ENCODE assay signal across 22 cellular contexts in genomic region chr4:144670776-144671175, GRCh38. TPM values are rescaled to one million over a fixed set of nuclear protein-coding genes. Genes with fewer than 3 reads are reported as not detected.
A peak's percentile ranks its signal among the peaks of the same experiment; 100 is the strongest.
DNase-seq lines count a peak whose midpoint lies in the region; ATAC-seq, FAIRE-seq and TF ChIP-seq lines count a peak whose summit lies in the region.
"Had no signal": no experiment of that assay in that cellular context is flagged by ENCODE, and none has a peak within 500 bp of the region (broad histone marks: within the 10 kb centered on the region; RNA-seq: fewer than 3 reads in every experiment).

No MANE protein-coding gene starts in this region.

- H2AFZ ChIP-seq in KMS-11 (ENCODE audit: low read depth) (no peak overlapping the region), keratinocyte (ENCODE audit: control insufficient read depth, low read length) (no peak overlapping the region)

- H3K9me3 ChIP-seq in WERI-Rb-1 (ENCODE audit: severe bottlenecking): no peaks in the 10 kb centered on the region
- no peaks in the 10 kb centered on the region for H3K9me3 ChIP-seq in keratinocyte (ENCODE audit: control insufficient read depth, low read depth, low read length)
- H3K9me3 ChIP-seq in CD8-positive, alpha-beta T cell (ENCODE audit: low read length): no peaks in the 10 kb centered on the region
- H3K9me3 ChIP-seq: BE2C, BLaER1, Caco-2 had no signal

- no peak for ATAC-seq in GM18519 (IDR thresholded peaks at IDR 0.05; ENCODE audit: low FRiP score, unreplicated experiment)
- no peak for ATAC-seq in CD8-positive, alpha-beta T cell

- TF ChIP-seq CTCF in KMS-11 (conservative IDR thresholded peaks at IDR 0.05; ENCODE audit: low read depth, low read length) (no peak), WERI-Rb-1 (IDR thresholded peaks at IDR 0.05; ENCODE audit: low read depth, low read length) (no peak), keratinocyte (optimal IDR thresholded peaks at IDR 0.05 in 1 of 3, IDR thresholded peaks at IDR 0.05 in 1 of 3, conservative IDR thresholded peaks at IDR 0.05 in 1 of 3; ENCODE audit: extremely low read depth in 1 of 3, insufficient read depth in 2 of 3, low read length in 3 of 3) (no peak)
- no peak for TF ChIP-seq CTCF in CD8-positive, alpha-beta T cell (IDR thresholded peaks at IDR 0.05)

- intact Hi-C loops in CD8-positive, alpha-beta T cell (cut with DNase I, micrococcal nuclease): no loop called here

- dilution Hi-C loops in keratinocyte (cut with MboI; ENCODE audit: extremely low pct_ligation_motif_present, low sequenced_read_pairs): loop anchor here (10.0 kb wide), 1 partner anchor 56 kb away; no protein-coding TSS in a partner anchor

- H3K4me1 Mint-ChIP-seq in CD8-positive, alpha-beta T cell (ENCODE audit: low read depth): no peaks in the 10 kb centered on the region
- H3K4me1 Mint-ChIP-seq: CD14-positive monocyte; CD4-positive, alpha-beta memory T cell; CD4-positive, CD25-positive, alpha-beta regulatory T cell had no signal

- H3K9me3 Mint-ChIP-seq in CD8-positive, alpha-beta T cell: no peaks in the 10 kb centered on the region
- H3K9me3 Mint-ChIP-seq: CD14-positive monocyte; CD4-positive, alpha-beta memory T cell; CD4-positive, CD25-positive, alpha-beta regulatory T cell had no signal

- H4K20me1 ChIP-seq in KMS-11 (ENCODE audit: insufficient read depth): no peaks in the 10 kb centered on the region
- H4K20me1 ChIP-seq in keratinocyte (ENCODE audit: control insufficient read depth, extremely low read depth, insufficient read depth, low read length): no peaks in the 10 kb centered on the region
- H4K20me1 ChIP-seq: BLaER1 had no signal

- H3K27ac Mint-ChIP-seq in CD8-positive, alpha-beta T cell: no peak overlapping the region
- H3K27ac Mint-ChIP-seq: CD14-positive monocyte; CD4-positive, alpha-beta memory T cell; CD4-positive, CD25-positive, alpha-beta regulatory T cell had no signal

- H3K36me3 Mint-ChIP-seq in CD8-positive, alpha-beta T cell: no peaks in the 10 kb centered on the region
- H3K36me3 Mint-ChIP-seq: CD14-positive monocyte; CD4-positive, alpha-beta memory T cell; CD4-positive, CD25-positive, alpha-beta regulatory T cell had no signal

- no peaks in the 10 kb centered on the region for H3K27me3 Mint-ChIP-seq in CD8-positive, alpha-beta T cell (ENCODE audit: low read depth)
- H3K27me3 Mint-ChIP-seq: CD4-positive, alpha-beta memory T cell; CD4-positive, CD25-positive, alpha-beta regulatory T cell had no signal

- H3K4me2 ChIP-seq in KMS-11 (peak overlapping the region; percentile 13; the same call in 1 of the 2 replicates), keratinocyte (ENCODE audit: control insufficient read depth, extremely low read depth, insufficient read depth, low read depth, low read length) (no peak overlapping the region)
- H3K4me2 ChIP-seq: BLaER1 had no signal

- no peaks in the 10 kb centered on the region for H3K9me1 ChIP-seq in keratinocyte (ENCODE audit: control insufficient read depth, extremely low read depth, insufficient read depth, low read length)

- H3K36me3 ChIP-seq in KMS-11 (ENCODE audit: insufficient read depth) (no peaks in the 10 kb centered on the region), WERI-Rb-1 (no peaks in the 10 kb centered on the region), keratinocyte (ENCODE audit: control insufficient read depth in 2 of 2, extremely low read depth in 1 of 2, insufficient read depth in 2 of 2, low read length in 2 of 2) (no peaks in the 10 kb centered on the region)
- H3K36me3 ChIP-seq in CD8-positive, alpha-beta T cell (ENCODE audit: insufficient read depth, low read length): no peaks in the 10 kb centered on the region
- H3K36me3 ChIP-seq: BE2C, BLaER1 had no signal

- H3K4me1 ChIP-seq in KMS-11 (ENCODE audit: low read depth, poor library complexity, severe bottlenecking) (peaks cover 12% of the 10 kb centered on the region), keratinocyte (ENCODE audit: control insufficient read depth, extremely low read depth, insufficient read depth, low read length) (peaks cover 3% of the 10 kb centered on the region)
- no peaks in the 10 kb centered on the region for H3K4me1 ChIP-seq in CD8-positive, alpha-beta T cell (ENCODE audit: insufficient read depth, low read length)
- H3K4me1 ChIP-seq: BE2C, BLaER1, Caco-2 had no signal

- CTCF ChIA-PET in CD8-positive, alpha-beta T cell (lab: Charles Lee): interaction anchor here (0.6 kb wide), 1 partner anchor 9 kb away, joined by 3 read pairs; no protein-coding TSS in a partner anchor

- no peak overlapping the region for H3K9ac ChIP-seq in KMS-11
- H3K9ac ChIP-seq in keratinocyte (ENCODE audit: control insufficient read depth, extremely low read depth, insufficient read depth, low read length): no peak overlapping the region
- H3K9ac ChIP-seq: BLaER1 had no signal

- H3K27me3 ChIP-seq in KMS-11 (ENCODE audit: insufficient read depth, low read depth) (no peaks in the 10 kb centered on the region), WERI-Rb-1 (ENCODE audit: insufficient read depth, low read depth, severe bottlenecking) (no peaks in the 10 kb centered on the region), keratinocyte (ENCODE audit: control insufficient read depth, extremely low read depth, insufficient read depth, low read length) (no peaks in the 10 kb centered on the region)
- H3K27me3 ChIP-seq in CD8-positive, alpha-beta T cell (ENCODE audit: insufficient read depth, low read length): no peaks in the 10 kb centered on the region
- H3K27me3 ChIP-seq: BE2C, BLaER1 had no signal

- H3K27ac ChIP-seq in KMS-11 (no peak overlapping the region), WERI-Rb-1 (no peak overlapping the region), keratinocyte (ENCODE audit: control insufficient read depth, insufficient read depth, low read length) (no peak overlapping the region)
- H3K27ac ChIP-seq in CD8-positive, alpha-beta T cell (ENCODE audit: low read depth, low read length): no peak overlapping the region
- H3K27ac ChIP-seq: BLaER1 had no signal

- H3K4me3 ChIP-seq in KMS-11 (IDR thresholded peaks at IDR 0.05; ENCODE audit: insufficient read depth, low read depth, low read length) (no peak overlapping the region), WERI-Rb-1 (ENCODE audit: low read depth, low read length) (no peak overlapping the region), keratinocyte (ENCODE audit: control insufficient read depth in 2 of 3, extremely low read depth in 1 of 3, insufficient read depth in 2 of 3, low read depth in 1 of 3, low read length in 3 of 3) (no peak overlapping the region)
- H3K4me3 ChIP-seq in CD8-positive, alpha-beta T cell (ENCODE audit: low read depth, low read length): no peak overlapping the region
- H3K4me3 ChIP-seq: BLaER1 had no signal

- POLR2A ChIA-PET in CD8-positive, alpha-beta T cell (lab: Charles Lee): no interaction called here

- no peak overlapping the region for H3K4me3 Mint-ChIP-seq in CD8-positive, alpha-beta T cell
- H3K4me3 Mint-ChIP-seq: CD14-positive monocyte; CD4-positive, alpha-beta memory T cell; CD4-positive, CD25-positive, alpha-beta regulatory T cell had no signal

- FAIRE-seq in keratinocyte (lab: Jason Lieb, UNC): peak; percentile 17
- FAIRE-seq: A204.1, D721Med, GM12891 had no signal

- H3K79me2 ChIP-seq in KMS-11 (ENCODE audit: insufficient read depth, low read depth): no peaks in the 10 kb centered on the region
- H3K79me2 ChIP-seq in keratinocyte (ENCODE audit: control insufficient read depth, insufficient read depth, low read length): no peaks in the 10 kb centered on the region

- peak; percentile 26 for DNase-seq in WERI-Rb-1
- no peak for DNase-seq in keratinocyte (ENCODE audit: low read depth, low spot score)
- no peak for DNase-seq in CD8-positive, alpha-beta T cell
- no peak for DNase-seq in central memory CD4-positive, alpha-beta T cell
- DNase-seq: 8988T; ACHN; BE2C; C1 segment of cervical spinal cord; Caco-2; Calu3; CD4-positive, alpha-beta memory T cell; CD4-positive, CD25-positive, alpha-beta regulatory T cell; DMS79 treated with DMSO at 0.1 percent for 48 hours; EL; GDM1 had no signal

RNA-seq across cellular contexts. Expression of gene HHIP, which starts 24.8 kb away (rescaled TPM):
- 0.08 to 0.44 TPM (median 0.20 TPM) in 3 replicates for polyA plus RNA-seq in keratinocyte
- 0.85 TPM for polyA plus RNA-seq in keratinocyte (2011; ENCODE audit: low read depth)
- 0.04 and 0.06 TPM in 2 replicates for polyA plus RNA-seq in keratinocyte (2011; cell fraction: cytosol; rRNA removed)
- 0.03 and 0.19 TPM in 2 replicates for polyA plus RNA-seq in keratinocyte (2011; cell fraction: nucleus; rRNA removed)
- polyA plus RNA-seq in keratinocyte (2012; ENCODE audit: low replicate concordance): 0.07 and 0.71 TPM in 2 replicates
- polyA minus RNA-seq in keratinocyte: 0.10 to 0.13 TPM in 2 of 3 replicates, not detected in the other
- polyA minus RNA-seq in keratinocyte (2011; cell fraction: cytosol; rRNA and poly(A)+ RNA removed): not detected
- polyA minus RNA-seq in keratinocyte (2011; cell fraction: nucleus; rRNA and poly(A)+ RNA removed): not detected in 2 replicates
- not detected for total RNA-seq in CD8-positive, alpha-beta T cell
- total RNA-seq: CD4-positive, alpha-beta memory T cell; CD4-positive, CD25-positive, alpha-beta regulatory T cell had no signal
- polyA plus RNA-seq: CD14-positive monocyte; CD4-positive, alpha-beta memory T cell; CD4-positive, CD25-positive, alpha-beta regulatory T cell had no signal
